Comparison of ENCODE assay signal across 11 cellular contexts in the genomic region with DNA sequence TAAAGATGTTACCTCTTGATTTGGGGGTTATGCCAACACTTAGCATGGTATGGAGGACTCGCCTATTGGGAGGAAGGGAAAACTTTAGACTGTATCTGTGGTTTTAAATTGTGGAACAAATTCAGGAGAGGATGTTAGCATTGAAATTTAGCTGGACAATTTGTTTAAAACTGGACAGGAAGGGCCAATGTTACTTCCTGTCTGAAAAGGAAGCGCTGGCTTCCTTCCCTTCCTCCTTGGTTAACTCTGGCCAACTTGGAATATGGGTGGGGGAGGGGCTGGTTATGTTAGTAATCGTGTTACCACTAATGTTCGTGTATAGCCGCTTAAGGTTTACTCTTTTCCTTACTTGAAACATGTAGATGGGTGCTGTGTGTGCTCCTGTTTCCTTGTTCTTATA. TPM values are rescaled to one million over a fixed set of nuclear protein-coding genes. Genes with fewer than 3 reads are reported as not detected.
DNase-seq lines count a peak whose midpoint lies in the region; ATAC-seq and TF ChIP-seq lines count a peak whose summit lies in the region.
"Had no signal": no experiment of that assay in that cellular context is flagged by ENCODE, and none has a peak within 500 bp of the region (broad histone marks: within the 10 kb centered on the region; RNA-seq: fewer than 3 reads in every experiment).

No MANE protein-coding gene starts in this region.

- H3K27ac ChIP-seq in heart right ventricle (peak overlapping the region; percentile 21 to 95 (median 90)), neutrophil (peak overlapping the region; percentile 27)

- H3K27me3 ChIP-seq in heart right ventricle, result no peaks in the 10 kb centered on the region
- H3K27me3 ChIP-seq in neutrophil, result no peaks in the 10 kb centered on the region

- 25 to 31% methylated on average over 5 of the region's 5 CpGs for WGBS in heart right ventricle, 2 donors

- H3K4me1 ChIP-seq in heart right ventricle (peaks cover 37 to 100% (median 98%) of the 10 kb centered on the region in 9 donors), neutrophil (ENCODE audit: control insufficient read depth in 1 of 2, insufficient read depth in 1 of 2, low read depth in 1 of 2, low read length in 1 of 2) (peaks cover 14 to 15% of the 10 kb centered on the region in 2 experiments)

- H3K4me3 ChIP-seq in heart right ventricle, result peak overlapping the region in 7 of 10 donors; percentile 2 to 40 (median 26)
- no peak overlapping the region for H3K4me3 ChIP-seq in fibroblast of mammary gland (ENCODE audit: control insufficient read depth, low read depth, low read length)
- no peak overlapping the region for H3K4me3 ChIP-seq in neutrophil (ENCODE audit: low read depth in 1 of 2, low read length in 1 of 2)

- H3K9me3 ChIP-seq in heart right ventricle, result no peaks in the 10 kb centered on the region
- no peaks in the 10 kb centered on the region for H3K9me3 ChIP-seq in neutrophil

- H3K36me3 ChIP-seq in heart right ventricle (peaks cover 0 to 2% (median 0%) of the 10 kb centered on the region in 9 donors), neutrophil (no peaks in the 10 kb centered on the region)

- TF ChIP-seq CTCF in heart right ventricle (IDR thresholded peaks at IDR 0.05) (no peak), fibroblast of mammary gland (conservative IDR thresholded peaks at IDR 0.05; ENCODE audit: control insufficient read depth, insufficient read depth, low read depth, low read length) (no peak), neutrophil (IDR thresholded peaks at IDR 0.05) (no peak)

- intact Hi-C loops in heart right ventricle (cut with DNase I) (loop anchor here in 2 of 10 donors (1.0 to 10.0 kb wide), 2 partner anchors 13 to 249 kb away; partner anchors contain the start of gene OR9Q1 (in 1 of the 2)), left ventricle myocardium superior (cut with micrococcal nuclease) (no loop called here)

- peak in 2 of 8 donors; percentile 13 to 34 for ATAC-seq in heart right ventricle
- ATAC-seq in left ventricle myocardium superior, result no peak
- ATAC-seq in GM21825 (IDR thresholded peaks at IDR 0.05; ENCODE audit: unreplicated experiment), result no peak

- DNase-seq in heart right ventricle (peak in 1 of 2 donors; percentile 68), left ventricle myocardium superior (no peak), fibroblast of mammary gland (ENCODE audit: low read depth) (peak; percentile 58), midbrain (lab: John Stamatoyannopoulos, UW) (no peak), superior temporal gyrus (ENCODE audit: extremely low spot score) (no peak), NCI-H345 treated with DMSO at 0.1 percent for 48 hours (lab: John Stamatoyannopoulos, UW; ENCODE audit: unreplicated experiment) (no peak)
- DNase-seq: T-helper 2 cell had no signal

RNA-seq across cellular contexts. Expression of gene CTNND1, which starts 13.9 kb away (rescaled TPM):
- total RNA-seq in heart right ventricle (10 to 100 TPM; 56.7 to 85.6 (median 65.2) TPM), left ventricle myocardium superior (66.6 TPM)
- polyA plus RNA-seq in heart right ventricle, result 10 to 100 TPM; 28.9 to 30.7 TPM

RNA-seq across cellular contexts. Expression of gene BTBD18, which starts 23.9 kb away (rescaled TPM):
- total RNA-seq in heart right ventricle (not detected), left ventricle myocardium superior (not detected)
- not detected for polyA plus RNA-seq in heart right ventricle
- total RNA-seq: activated T-helper 2 cell treated with anti-CD3 and anti-CD28 coated beads, Interferon-gamma antibody, Interleukin-2, Interleukin-4, amounts not matched to agents 10 μg/mL and 5 μg/mL and 100 μg/mL, durations not matched to agents 14 hours and 24 hours and 36 hours; mesenteric fat pad had no signal

RNA-seq across cellular contexts. Expression of gene SELENOH, which starts 34.2 kb away (rescaled TPM):
- total RNA-seq in heart right ventricle (10 to 100 TPM; 69.8 to 99.0 (median 77.5) TPM), left ventricle myocardium superior (76.8 TPM)
- 10 to 100 TPM; 76.8 to 93.7 TPM for polyA plus RNA-seq in heart right ventricle

Comparison
In these comparisons a context has a peak if more than half of its experiments do, and no peak if none do; other contexts are left out.
1. H3K4me3 ChIP-seq: peak in heart right ventricle (7 of 10); none in fibroblast of mammary gland (single experiment) and neutrophil (0 of 2).